1 cellular context compared by ENCODE assay signal in the genomic region with DNA sequence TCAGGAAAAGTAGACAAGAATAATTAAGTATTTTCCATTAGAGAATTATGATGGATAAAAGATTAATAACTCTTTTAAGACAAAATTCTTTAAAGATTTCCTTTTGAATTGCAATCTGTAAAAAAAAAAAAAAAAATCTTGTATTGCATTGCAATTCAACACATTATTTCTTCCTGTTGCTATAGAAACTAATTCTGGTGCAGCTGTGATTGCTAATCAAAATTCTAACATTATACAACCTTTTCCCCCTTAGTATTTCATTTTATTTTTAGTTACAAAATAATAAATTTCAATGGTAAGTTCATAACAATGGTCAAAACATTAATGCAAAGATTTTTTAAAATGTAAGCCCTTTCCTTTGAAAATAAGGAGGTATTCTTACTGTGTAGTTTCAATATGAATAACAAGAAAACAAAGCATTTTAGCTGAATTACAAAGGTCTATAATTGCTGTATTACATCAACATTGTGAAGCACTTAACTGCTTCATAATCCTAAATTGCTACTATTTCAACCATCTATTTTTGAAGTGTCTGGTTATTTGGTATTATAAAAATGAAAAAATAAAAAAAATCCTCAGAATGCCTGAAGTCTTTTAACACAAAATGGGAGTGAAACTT.
TF ChIP-seq lines count a peak whose summit lies in the region.

No MANE protein-coding gene starts in this region.

TF ChIP-seq in SK-N-SH, 30 proteins besides CTCF, POLR2A, EP300 and RAD21 (continued from another document):
- TF ChIP-seq, protein P1, sequence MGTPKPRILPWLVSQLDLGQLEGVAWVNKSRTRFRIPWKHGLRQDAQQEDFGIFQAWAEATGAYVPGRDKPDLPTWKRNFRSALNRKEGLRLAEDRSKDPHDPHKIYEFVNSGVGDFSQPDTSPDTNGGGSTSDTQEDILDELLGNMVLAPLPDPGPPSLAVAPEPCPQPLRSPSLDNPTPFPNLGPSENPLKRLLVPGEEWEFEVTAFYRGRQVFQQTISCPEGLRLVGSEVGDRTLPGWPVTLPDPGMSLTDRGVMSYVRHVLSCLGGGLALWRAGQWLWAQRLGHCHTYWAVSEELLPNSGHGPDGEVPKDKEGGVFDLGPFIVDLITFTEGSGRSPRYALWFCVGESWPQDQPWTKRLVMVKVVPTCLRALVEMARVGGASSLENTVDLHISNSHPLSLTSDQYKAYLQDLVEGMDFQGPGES (IDR thresholded peaks at IDR 0.05; ENCODE audit: low read depth, low read length) = no peak
- TF ChIP-seq TCF12 (IDR thresholded peaks at IDR 0.05) = no peak
